11 cellular contexts compared by ENCODE assay signal in the genomic region with DNA sequence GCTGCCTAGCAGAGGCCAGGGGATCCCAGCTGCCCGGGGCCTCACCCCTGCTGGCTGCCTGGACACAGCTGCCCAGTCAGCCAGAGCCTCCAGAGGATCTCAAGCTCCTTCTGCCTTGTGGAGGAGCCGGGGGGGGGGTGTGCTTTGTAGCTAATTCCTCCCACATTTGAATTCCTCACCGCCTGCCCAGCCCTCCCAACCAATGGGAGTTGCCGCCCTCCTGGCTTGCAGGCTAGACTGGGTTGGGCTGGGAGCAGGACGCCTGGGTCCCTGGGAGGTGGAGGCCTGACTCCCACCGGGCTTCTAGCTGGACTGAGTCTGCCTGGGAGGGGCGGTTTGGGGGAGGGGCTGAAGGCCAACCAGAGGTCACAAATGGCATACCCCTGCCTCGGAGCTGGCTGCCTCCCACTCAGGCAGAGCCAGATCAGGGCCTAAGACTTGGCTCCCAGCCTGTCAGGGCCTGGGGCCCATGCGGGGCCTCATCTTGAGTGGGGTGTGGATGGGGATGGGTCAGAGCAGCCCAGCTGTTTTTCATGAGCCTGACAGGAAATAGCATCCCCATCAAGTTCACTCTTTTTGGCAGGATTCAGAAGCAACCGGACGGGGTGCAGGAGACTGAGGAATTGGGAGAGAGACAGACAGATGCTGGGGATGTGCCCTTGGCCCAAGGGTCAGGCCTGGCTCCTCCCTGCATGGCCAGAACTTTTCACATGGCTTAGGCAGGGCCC. TPM values are rescaled to one million over a fixed set of nuclear protein-coding genes. Genes with fewer than 3 reads are reported as not detected.
DNase-seq lines count a peak whose midpoint lies in the region; ATAC-seq and TF ChIP-seq lines count a peak whose summit lies in the region.
"Had no signal": no experiment of that assay in that cellular context is flagged by ENCODE, and none has a peak within 500 bp of the region (broad histone marks: within the 10 kb centered on the region; RNA-seq: fewer than 3 reads in every experiment).

No MANE protein-coding gene starts in this region.

- peak overlapping the region; percentile 54 for H3K27ac Mint-ChIP-seq in HFFc6

- no peaks in the 10 kb centered on the region for H3K9me3 Mint-ChIP-seq in HFFc6

- H3K4me3 ChIP-seq in ectodermal cell (ENCODE audit: insufficient read depth, low read depth, low read length) (no peak overlapping the region), right lobe of liver (no peak overlapping the region), subcutaneous abdominal adipose tissue (ENCODE audit: low read depth in 1 of 5, low read length in 5 of 5) (peak overlapping the region in 3 of 5 donors; percentile 5 to 63 (median 24))

- H3K36me3 ChIP-seq in ectodermal cell (ENCODE audit: control insufficient read depth, insufficient read depth, low read length) (no peaks in the 10 kb centered on the region), right lobe of liver (peaks cover 0 to 75% (median 28%) of the 10 kb centered on the region in 4 donors), subcutaneous abdominal adipose tissue (ENCODE audit: control insufficient read depth in 5 of 5, insufficient read depth in 5 of 5, low read length in 5 of 5) (peaks cover 0 to 97% (median 87%) of the 10 kb centered on the region in 5 donors)

- H3K36me3 Mint-ChIP-seq in HFFc6 (ENCODE audit: low read depth) = peaks cover 21% of the 10 kb centered on the region

- no peak overlapping the region for H3K9ac ChIP-seq in subcutaneous abdominal adipose tissue (ENCODE audit: low read length in 5 of 5)

- TF ChIP-seq CTCF in HFFc6 (IDR thresholded peaks at IDR 0.05) (no peak), right lobe of liver (IDR thresholded peaks at IDR 0.05) (no peak)

- intact Hi-C loops in right lobe of liver (cut with DNase I) = no loop called here

- WGBS in ectodermal cell, 2 experiments = 57 to 60% methylated on average over 10 to 11 of the region's 11 CpGs
- WGBS in right lobe of liver (ENCODE audit: insufficient coverage, low coverage, low lambda C conversion rate, missing lambda C conversion rate) = 72% methylated on average over 4 of the region's 11 CpGs

- H3K4me3 Mint-ChIP-seq in HFFc6 = no peak overlapping the region

- no peaks in the 10 kb centered on the region; the same call in 1 of the 2 replicates for H3K27me3 Mint-ChIP-seq in HFFc6 (ENCODE audit: insufficient read depth)

- H3K9me3 ChIP-seq in ectodermal cell (ENCODE audit: control insufficient read depth, low read length) = no peaks in the 10 kb centered on the region
- H3K9me3 ChIP-seq in right lobe of liver = no peaks in the 10 kb centered on the region
- no peaks in the 10 kb centered on the region for H3K9me3 ChIP-seq in subcutaneous abdominal adipose tissue (ENCODE audit: control insufficient read depth in 5 of 5, low read length in 5 of 5)

- H3K27ac ChIP-seq in ectodermal cell (ENCODE audit: insufficient read depth, low read depth, low read length, poor library complexity, severe bottlenecking) (peak overlapping the region; percentile 44), right lobe of liver (no peak overlapping the region), subcutaneous abdominal adipose tissue (ENCODE audit: low read depth, low read length) (no peak overlapping the region)

- peaks cover 48% of the 10 kb centered on the region for H3K4me1 Mint-ChIP-seq in HFFc6 (ENCODE audit: low read depth)

- H3K4me1 ChIP-seq in ectodermal cell (ENCODE audit: control insufficient read depth, insufficient read depth, low read length) (peaks cover 53% of the 10 kb centered on the region), right lobe of liver (no peaks in the 10 kb centered on the region), subcutaneous abdominal adipose tissue (ENCODE audit: control insufficient read depth in 5 of 5, insufficient read depth in 5 of 5, low read length in 5 of 5) (peaks cover 5 to 24% (median 18%) of the 10 kb centered on the region in 5 donors)

- peak; percentile 62 for DNase-seq in HFFc6
- no peak for DNase-seq in right lobe of liver
- no peak for DNase-seq in GM19240 (ENCODE audit: insufficient read length, low spot score)
- DNase-seq in NCI-H146 (lab: John Stamatoyannopoulos, UW) = no peak
- no peak for DNase-seq in NCI-H1048 (lab: John Stamatoyannopoulos, UW)
- DNase-seq: activated CD8-positive, alpha-beta memory T cell treated with anti-CD3 and anti-CD28 coated beads, Interleukin-2, amount 50 U/mL, for 4 hours; effector memory CD4-positive, alpha-beta T cell; NCI-H2107 had no signal

- H3K27me3 ChIP-seq in ectodermal cell (ENCODE audit: control insufficient read depth, insufficient read depth, low read length, poor library complexity, severe bottlenecking) (no peaks in the 10 kb centered on the region), right lobe of liver (no peaks in the 10 kb centered on the region), subcutaneous abdominal adipose tissue (ENCODE audit: control insufficient read depth in 5 of 5, insufficient read depth in 4 of 5, low read length in 5 of 5) (no peaks in the 10 kb centered on the region)

- ATAC-seq in right lobe of liver (peak in 3 of 4 donors; percentile 5 to 31 (median 12)), GM18861 (IDR thresholded peaks at IDR 0.05; ENCODE audit: unreplicated experiment) (no peak)

- no peak for TF ChIP-seq POLR2A in right lobe of liver (IDR thresholded peaks at IDR 0.05)

RNA-seq across cellular contexts. Expression of a gene that starts 29.2 kb away (rescaled TPM):
- total RNA-seq in HFFc6 (2021; fragmentation: NEBNext Ultra II Directional; extraction: Animal tissue kit (Norgen Biotek cat#: 25700)) = under 1 TPM; 0.07 to 0.57 (median 0.40) TPM
- polyA plus RNA-seq in ectodermal cell (2013, experiment 1 of 4) = 23.5 TPM
- 31.7 TPM for polyA plus RNA-seq in ectodermal cell (2013, experiment 2 of 4)
- polyA plus RNA-seq in ectodermal cell (2013, experiment 3 of 4) = 17.9 TPM
- 15.1 TPM for polyA plus RNA-seq in ectodermal cell (2013, experiment 4 of 4)
- 10 to 100 TPM; 11.2 to 46.3 (median 22.8) TPM for total RNA-seq in right lobe of liver

RNA-seq across cellular contexts. Expression of a gene that starts 48.8 kb away (rescaled TPM):
- 10 to 100 TPM; 42.5 to 49.0 (median 46.8) TPM for total RNA-seq in HFFc6 (2021; fragmentation: NEBNext Ultra II Directional; extraction: Animal tissue kit (Norgen Biotek cat#: 25700))
- 34.4 TPM for polyA plus RNA-seq in ectodermal cell (2013, experiment 1 of 4)
- 44.5 TPM for polyA plus RNA-seq in ectodermal cell (2013, experiment 2 of 4)
- polyA plus RNA-seq in ectodermal cell (2013, experiment 3 of 4) = 25.4 TPM
- polyA plus RNA-seq in ectodermal cell (2013, experiment 4 of 4) = 32.6 TPM
- 10 to 100 TPM; 32.9 to 76.7 (median 41.2) TPM for total RNA-seq in right lobe of liver

Comparison
In these comparisons a context has a peak if more than half of its experiments do, and no peak if none do; other contexts are left out.
1. H3K4me3 ChIP-seq: peak in subcutaneous abdominal adipose tissue (3 of 5); none in ectodermal cell (single experiment) and right lobe of liver (0 of 3).
2. RNA of a gene that starts 29.2 kb away (total RNA-seq): 11.2 to 46.3 TPM in right lobe of liver; 0.07 to 0.57 TPM in HFFc6; every median in the first group is over 4 times any median in the second.